In the genomic region with DNA sequence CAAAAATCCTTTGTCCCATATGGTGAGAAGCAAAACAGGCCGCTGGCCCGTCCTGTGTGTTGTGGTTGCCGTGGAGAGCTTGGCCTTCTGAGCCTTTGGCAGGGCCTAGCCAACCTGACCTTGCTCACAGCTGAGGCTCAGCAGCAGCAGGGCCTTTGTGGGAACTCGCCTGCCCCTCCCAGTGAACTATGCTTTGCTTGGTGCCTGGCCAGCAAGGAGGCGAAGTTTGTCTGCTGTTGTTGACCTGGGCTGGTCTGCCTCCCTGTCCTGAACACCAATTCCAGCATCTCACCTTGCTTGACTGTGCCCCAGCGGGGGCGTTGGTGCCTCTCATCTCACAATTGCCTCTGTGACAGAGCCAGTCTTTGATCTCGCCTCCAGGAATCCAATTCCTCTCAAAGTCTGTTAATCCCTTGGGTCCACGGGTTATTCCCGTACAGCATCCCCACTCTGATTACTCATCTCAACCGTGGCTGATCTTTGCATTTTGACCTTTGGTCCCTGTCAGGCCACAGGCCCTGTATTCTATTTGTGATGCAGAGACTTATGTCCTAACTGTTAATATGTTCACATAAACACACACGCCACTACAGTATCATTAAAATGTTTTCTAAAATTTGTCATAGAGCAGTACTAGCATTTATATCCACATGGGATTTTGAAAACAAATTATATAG, we compare ENCODE assay signal across 1 cellular context.
TF ChIP-seq lines count a peak whose summit lies in the region.

No MANE protein-coding gene starts in this region.

TF ChIP-seq in HepG2, 621 proteins besides CTCF, POLR2A, EP300 and RAD21 (continued from another document and continues in another):
- TF ChIP-seq ZNF614 (CRISPR knock-in tag; IDR thresholded peaks at IDR 0.05; ENCODE audit: borderline replicate concordance) (peak; percentile 97), MEF2D (CRISPR knock-in tag; IDR thresholded peaks at IDR 0.05) (peak; percentile 97), ZNF776 (CRISPR knock-in tag; IDR thresholded peaks at IDR 0.05) (peak; percentile 37; the same call in 1 of the 2 replicates), MAFG (CRISPR knock-in tag; IDR thresholded peaks at IDR 0.05) (no peak), ZNF33B (CRISPR knock-in tag; IDR thresholded peaks at IDR 0.05) (peak; percentile 61; the same call in 1 of the 2 replicates), RXRA (CRISPR knock-in tag; IDR thresholded peaks at IDR 0.05) (peak; percentile 100), SP2 (CRISPR knock-in tag; IDR thresholded peaks at IDR 0.05) (no peak), DPF2 (CRISPR knock-in tag; IDR thresholded peaks at IDR 0.05; ENCODE audit: borderline replicate concordance, low read depth) (peak; percentile 97), DMAP1 (CRISPR knock-in tag; IDR thresholded peaks at IDR 0.05) (peak; percentile 60; the same call in 1 of the 2 replicates), RFX5 (IDR thresholded peaks at IDR 0.05; ENCODE audit: low read depth, low read length) (peak; percentile 71), MATR3 (CRISPR knock-in tag; IDR thresholded peaks at IDR 0.05) (no peak), SP1 (IDR thresholded peaks at IDR 0.05) (no peak), SP1 (CRISPR knock-in tag; IDR thresholded peaks at IDR 0.05) (peak; percentile 49), FOXA1 (IDR thresholded peaks at IDR 0.05) (0 out of 2 replicates have a peak, but pooled peaks have one; percentile 14), FOXA1 (CRISPR knock-in tag; IDR thresholded peaks at IDR 0.05) (peak; percentile 95), ATAD3A (CRISPR knock-in tag; IDR thresholded peaks at IDR 0.05) (no peak), MXD4 (CRISPR knock-in tag; IDR thresholded peaks at IDR 0.05) (peak; percentile 37; the same call in 1 of the 2 replicates), ATRX (CRISPR knock-in tag; IDR thresholded peaks at IDR 0.05; ENCODE audit: borderline replicate concordance) (no peak), ISX (CRISPR knock-in tag; conservative IDR thresholded peaks at IDR 0.05) (no peak), FOXK1 (CRISPR knock-in tag; IDR thresholded peaks at IDR 0.05; ENCODE audit: borderline replicate concordance, low read depth) (peak; percentile 94), ZNF460 (CRISPR knock-in tag; IDR thresholded peaks at IDR 0.05; ENCODE audit: borderline replicate concordance) (peak; percentile 13; the same call in 1 of the 2 replicates), ZNF274 (CRISPR knock-in tag; IDR thresholded peaks at IDR 0.05) (peak; percentile 77), ZNF619 (CRISPR knock-in tag; IDR thresholded peaks at IDR 0.05) (peak; percentile 79; the same call in 1 of the 2 replicates), CENPT (CRISPR knock-in tag; IDR thresholded peaks at IDR 0.05; ENCODE audit: low read depth) (no peak), KLF15 (CRISPR knock-in tag; IDR thresholded peaks at IDR 0.05; ENCODE audit: borderline replicate concordance) (no peak; the same call in 1 of the 2 replicates), ZNF709 (CRISPR knock-in tag; IDR thresholded peaks at IDR 0.05) (peak; percentile 87; the same call in 1 of the 2 replicates), ZNF773 (CRISPR knock-in tag; IDR thresholded peaks at IDR 0.05; ENCODE audit: borderline replicate concordance) (no peak), RXRB (CRISPR knock-in tag; IDR thresholded peaks at IDR 0.05; ENCODE audit: borderline replicate concordance) (peak; percentile 98), MBD4 (IDR thresholded peaks at IDR 0.05; ENCODE audit: borderline replicate concordance, low read length) (peak; percentile 66; the same call in 1 of the 2 replicates), NR2C2 (CRISPR knock-in tag; IDR thresholded peaks at IDR 0.05; ENCODE audit: borderline replicate concordance) (peak; percentile 77)
- TF ChIP-seq, protein P1, sequence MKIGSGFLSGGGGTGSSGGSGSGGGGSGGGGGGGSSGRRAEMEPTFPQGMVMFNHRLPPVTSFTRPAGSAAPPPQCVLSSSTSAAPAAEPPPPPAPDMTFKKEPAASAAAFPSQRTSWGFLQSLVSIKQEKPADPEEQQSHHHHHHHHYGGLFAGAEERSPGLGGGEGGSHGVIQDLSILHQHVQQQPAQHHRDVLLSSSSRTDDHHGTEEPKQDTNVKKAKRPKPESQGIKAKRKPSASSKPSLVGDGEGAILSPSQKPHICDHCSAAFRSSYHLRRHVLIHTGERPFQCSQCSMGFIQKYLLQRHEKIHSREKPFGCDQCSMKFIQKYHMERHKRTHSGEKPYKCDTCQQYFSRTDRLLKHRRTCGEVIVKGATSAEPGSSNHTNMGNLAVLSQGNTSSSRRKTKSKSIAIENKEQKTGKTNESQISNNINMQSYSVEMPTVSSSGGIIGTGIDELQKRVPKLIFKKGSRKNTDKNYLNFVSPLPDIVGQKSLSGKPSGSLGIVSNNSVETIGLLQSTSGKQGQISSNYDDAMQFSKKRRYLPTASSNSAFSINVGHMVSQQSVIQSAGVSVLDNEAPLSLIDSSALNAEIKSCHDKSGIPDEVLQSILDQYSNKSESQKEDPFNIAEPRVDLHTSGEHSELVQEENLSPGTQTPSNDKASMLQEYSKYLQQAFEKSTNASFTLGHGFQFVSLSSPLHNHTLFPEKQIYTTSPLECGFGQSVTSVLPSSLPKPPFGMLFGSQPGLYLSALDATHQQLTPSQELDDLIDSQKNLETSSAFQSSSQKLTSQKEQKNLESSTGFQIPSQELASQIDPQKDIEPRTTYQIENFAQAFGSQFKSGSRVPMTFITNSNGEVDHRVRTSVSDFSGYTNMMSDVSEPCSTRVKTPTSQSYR (CRISPR knock-in tag; IDR thresholded peaks at IDR 0.05; ENCODE audit: borderline replicate concordance): peak; percentile 72; the same call in 1 of the 2 replicates
- TF ChIP-seq, protein P2, sequence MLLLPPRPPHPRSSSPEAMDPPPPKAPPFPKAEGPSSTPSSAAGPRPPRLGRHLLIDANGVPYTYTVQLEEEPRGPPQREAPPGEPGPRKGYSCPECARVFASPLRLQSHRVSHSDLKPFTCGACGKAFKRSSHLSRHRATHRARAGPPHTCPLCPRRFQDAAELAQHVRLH (CRISPR knock-in tag; IDR thresholded peaks at IDR 0.05; ENCODE audit: borderline replicate concordance, low read depth): peak; percentile 96; the same call in 1 of the 2 replicates
- TF ChIP-seq, protein P3, sequence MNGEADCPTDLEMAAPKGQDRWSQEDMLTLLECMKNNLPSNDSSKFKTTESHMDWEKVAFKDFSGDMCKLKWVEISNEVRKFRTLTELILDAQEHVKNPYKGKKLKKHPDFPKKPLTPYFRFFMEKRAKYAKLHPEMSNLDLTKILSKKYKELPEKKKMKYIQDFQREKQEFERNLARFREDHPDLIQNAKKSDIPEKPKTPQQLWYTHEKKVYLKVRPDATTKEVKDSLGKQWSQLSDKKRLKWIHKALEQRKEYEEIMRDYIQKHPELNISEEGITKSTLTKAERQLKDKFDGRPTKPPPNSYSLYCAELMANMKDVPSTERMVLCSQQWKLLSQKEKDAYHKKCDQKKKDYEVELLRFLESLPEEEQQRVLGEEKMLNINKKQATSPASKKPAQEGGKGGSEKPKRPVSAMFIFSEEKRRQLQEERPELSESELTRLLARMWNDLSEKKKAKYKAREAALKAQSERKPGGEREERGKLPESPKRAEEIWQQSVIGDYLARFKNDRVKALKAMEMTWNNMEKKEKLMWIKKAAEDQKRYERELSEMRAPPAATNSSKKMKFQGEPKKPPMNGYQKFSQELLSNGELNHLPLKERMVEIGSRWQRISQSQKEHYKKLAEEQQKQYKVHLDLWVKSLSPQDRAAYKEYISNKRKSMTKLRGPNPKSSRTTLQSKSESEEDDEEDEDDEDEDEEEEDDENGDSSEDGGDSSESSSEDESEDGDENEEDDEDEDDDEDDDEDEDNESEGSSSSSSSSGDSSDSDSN (CRISPR knock-in tag; IDR thresholded peaks at IDR 0.05): peak; percentile 93
- TF ChIP-seq, protein P4, sequence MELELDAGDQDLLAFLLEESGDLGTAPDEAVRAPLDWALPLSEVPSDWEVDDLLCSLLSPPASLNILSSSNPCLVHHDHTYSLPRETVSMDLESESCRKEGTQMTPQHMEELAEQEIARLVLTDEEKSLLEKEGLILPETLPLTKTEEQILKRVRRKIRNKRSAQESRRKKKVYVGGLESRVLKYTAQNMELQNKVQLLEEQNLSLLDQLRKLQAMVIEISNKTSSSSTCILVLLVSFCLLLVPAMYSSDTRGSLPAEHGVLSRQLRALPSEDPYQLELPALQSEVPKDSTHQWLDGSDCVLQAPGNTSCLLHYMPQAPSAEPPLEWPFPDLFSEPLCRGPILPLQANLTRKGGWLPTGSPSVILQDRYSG (CRISPR knock-in tag; IDR thresholded peaks at IDR 0.05): no peak
- TF ChIP-seq, protein P5, sequence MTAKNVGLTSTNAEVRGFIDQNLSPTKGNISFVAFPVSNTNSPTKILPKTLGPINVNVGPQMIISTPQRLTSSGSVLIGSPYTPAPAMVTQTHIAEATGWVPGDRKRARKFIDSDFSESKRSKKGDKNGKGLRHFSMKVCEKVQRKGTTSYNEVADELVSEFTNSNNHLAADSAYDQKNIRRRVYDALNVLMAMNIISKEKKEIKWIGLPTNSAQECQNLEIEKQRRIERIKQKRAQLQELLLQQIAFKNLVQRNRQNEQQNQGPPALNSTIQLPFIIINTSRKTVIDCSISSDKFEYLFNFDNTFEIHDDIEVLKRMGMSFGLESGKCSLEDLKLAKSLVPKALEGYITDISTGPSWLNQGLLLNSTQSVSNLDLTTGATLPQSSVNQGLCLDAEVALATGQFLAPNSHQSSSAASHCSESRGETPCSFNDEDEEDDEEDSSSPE (CRISPR knock-in tag; IDR thresholded peaks at IDR 0.05): peak; percentile 60; the same call in 1 of the 2 replicates
- TF ChIP-seq, protein P6, sequence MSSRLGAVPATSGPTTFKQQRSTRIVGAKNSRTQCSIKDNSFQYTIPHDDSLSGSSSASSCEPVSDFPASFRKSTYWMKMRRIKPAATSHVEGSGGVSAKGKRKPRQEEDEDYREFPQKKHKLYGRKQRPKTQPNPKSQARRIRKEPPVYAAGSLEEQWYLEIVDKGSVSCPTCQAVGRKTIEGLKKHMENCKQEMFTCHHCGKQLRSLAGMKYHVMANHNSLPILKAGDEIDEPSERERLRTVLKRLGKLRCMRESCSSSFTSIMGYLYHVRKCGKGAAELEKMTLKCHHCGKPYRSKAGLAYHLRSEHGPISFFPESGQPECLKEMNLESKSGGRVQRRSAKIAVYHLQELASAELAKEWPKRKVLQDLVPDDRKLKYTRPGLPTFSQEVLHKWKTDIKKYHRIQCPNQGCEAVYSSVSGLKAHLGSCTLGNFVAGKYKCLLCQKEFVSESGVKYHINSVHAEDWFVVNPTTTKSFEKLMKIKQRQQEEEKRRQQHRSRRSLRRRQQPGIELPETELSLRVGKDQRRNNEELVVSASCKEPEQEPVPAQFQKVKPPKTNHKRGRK (CRISPR knock-in tag; IDR thresholded peaks at IDR 0.05): peak; percentile 84; the same call in 1 of the 2 replicates
- TF ChIP-seq, protein P7, sequence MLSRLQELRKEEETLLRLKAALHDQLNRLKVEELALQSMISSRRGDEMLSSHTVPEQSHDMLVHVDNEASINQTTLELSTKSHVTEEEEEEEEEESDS (CRISPR knock-in tag; IDR thresholded peaks at IDR 0.05; ENCODE audit: borderline replicate concordance): no peak
- TF ChIP-seq, protein P8, sequence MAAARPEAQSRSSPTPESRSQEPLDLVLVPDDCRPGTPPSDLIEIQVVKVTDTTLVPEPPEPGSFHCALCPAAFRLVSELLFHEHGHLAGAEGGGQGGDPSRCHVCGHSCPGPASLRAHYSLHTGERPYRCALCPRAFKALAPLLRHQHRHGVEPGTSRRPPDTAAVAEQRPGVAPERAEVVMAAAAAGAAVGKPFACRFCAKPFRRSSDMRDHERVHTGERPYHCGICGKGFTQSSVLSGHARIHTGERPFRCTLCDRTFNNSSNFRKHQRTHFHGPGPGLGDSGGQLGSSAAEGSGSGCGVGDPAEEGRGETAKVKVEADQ (CRISPR knock-in tag; IDR thresholded peaks at IDR 0.05; ENCODE audit: borderline replicate concordance): peak; percentile 52; the same call in 1 of the 2 replicates
- TF ChIP-seq, protein P9, sequence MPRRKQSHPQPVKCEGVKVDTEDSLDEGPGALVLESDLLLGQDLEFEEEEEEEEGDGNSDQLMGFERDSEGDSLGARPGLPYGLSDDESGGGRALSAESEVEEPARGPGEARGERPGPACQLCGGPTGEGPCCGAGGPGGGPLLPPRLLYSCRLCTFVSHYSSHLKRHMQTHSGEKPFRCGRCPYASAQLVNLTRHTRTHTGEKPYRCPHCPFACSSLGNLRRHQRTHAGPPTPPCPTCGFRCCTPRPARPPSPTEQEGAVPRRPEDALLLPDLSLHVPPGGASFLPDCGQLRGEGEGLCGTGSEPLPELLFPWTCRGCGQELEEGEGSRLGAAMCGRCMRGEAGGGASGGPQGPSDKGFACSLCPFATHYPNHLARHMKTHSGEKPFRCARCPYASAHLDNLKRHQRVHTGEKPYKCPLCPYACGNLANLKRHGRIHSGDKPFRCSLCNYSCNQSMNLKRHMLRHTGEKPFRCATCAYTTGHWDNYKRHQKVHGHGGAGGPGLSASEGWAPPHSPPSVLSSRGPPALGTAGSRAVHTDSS (CRISPR knock-in tag; conservative IDR thresholded peaks at IDR 0.05): no peak
- TF ChIP-seq, protein P10, sequence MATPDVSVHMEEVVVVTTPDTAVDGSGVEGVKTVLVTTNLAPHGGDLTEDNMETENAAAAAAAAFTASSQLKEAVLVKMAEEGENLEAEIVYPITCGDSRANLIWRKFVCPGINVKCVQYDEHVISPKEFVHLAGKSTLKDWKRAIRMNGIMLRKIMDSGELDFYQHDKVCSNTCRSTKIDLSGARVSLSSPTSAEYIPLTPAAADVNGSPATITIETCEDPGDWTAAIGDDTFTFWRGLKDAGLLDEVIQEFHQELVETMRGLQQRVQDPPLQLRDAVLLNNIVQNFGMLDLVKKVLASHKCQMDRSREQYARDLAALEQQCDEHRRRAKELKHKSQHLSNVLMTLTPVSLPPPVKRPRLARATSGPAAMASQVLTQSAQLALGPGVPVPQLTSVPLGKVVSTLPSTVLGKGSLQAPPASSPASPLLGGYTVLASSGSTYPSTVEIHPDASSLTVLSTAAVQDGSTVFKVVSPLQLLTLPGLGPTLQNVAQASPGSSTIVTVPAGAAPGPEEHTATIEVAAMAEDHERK (CRISPR knock-in tag; IDR thresholded peaks at IDR 0.05; ENCODE audit: low read depth): 0 out of 2 replicates have a peak, but pooled peaks have one; percentile 46
- TF ChIP-seq, protein P11, sequence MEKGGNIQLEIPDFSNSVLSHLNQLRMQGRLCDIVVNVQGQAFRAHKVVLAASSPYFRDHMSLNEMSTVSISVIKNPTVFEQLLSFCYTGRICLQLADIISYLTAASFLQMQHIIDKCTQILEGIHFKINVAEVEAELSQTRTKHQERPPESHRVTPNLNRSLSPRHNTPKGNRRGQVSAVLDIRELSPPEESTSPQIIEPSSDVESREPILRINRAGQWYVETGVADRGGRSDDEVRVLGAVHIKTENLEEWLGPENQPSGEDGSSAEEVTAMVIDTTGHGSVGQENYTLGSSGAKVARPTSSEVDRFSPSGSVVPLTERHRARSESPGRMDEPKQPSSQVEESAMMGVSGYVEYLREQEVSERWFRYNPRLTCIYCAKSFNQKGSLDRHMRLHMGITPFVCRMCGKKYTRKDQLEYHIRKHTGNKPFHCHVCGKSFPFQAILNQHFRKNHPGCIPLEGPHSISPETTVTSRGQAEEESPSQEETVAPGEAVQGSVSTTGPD (CRISPR knock-in tag; IDR thresholded peaks at IDR 0.05): peak; percentile 85
- TF ChIP-seq, protein P12, sequence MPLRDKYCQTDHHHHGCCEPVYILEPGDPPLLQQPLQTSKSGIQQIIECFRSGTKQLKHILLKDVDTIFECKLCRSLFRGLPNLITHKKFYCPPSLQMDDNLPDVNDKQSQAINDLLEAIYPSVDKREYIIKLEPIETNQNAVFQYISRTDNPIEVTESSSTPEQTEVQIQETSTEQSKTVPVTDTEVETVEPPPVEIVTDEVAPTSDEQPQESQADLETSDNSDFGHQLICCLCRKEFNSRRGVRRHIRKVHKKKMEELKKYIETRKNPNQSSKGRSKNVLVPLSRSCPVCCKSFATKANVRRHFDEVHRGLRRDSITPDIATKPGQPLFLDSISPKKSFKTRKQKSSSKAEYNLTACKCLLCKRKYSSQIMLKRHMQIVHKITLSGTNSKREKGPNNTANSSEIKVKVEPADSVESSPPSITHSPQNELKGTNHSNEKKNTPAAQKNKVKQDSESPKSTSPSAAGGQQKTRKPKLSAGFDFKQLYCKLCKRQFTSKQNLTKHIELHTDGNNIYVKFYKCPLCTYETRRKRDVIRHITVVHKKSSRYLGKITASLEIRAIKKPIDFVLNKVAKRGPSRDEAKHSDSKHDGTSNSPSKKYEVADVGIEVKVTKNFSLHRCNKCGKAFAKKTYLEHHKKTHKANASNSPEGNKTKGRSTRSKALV (CRISPR knock-in tag; IDR thresholded peaks at IDR 0.05): no peak; the same call in 1 of the 2 replicates
